35 cellular contexts compared by ENCODE assay signal in the genomic region with DNA sequence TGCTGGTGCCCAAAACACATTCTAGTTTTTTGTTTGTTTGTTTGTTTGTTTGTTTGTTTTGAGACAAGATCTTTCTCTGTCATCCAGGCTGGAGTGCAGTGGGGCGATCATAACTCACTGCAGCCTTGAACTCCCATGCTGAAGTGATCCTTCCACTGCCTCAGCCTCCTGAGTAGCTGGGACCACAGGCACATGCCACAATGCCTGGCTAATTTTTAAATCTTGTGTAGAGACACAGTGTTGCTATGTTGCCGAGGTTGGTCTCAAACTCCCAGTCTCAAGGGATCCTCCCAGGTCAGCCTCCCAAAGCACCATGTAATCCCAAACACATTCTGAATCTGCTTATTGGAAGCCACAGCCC. TPM values are rescaled to one million over a fixed set of nuclear protein-coding genes. Genes with fewer than 3 reads are reported as not detected.
"Had no signal": no experiment of that assay in that cellular context is flagged by ENCODE, and none has a peak within 500 bp of the region (broad histone marks: within the 10 kb centered on the region; RNA-seq: fewer than 3 reads in every experiment).

No MANE protein-coding gene starts in this region.

- H3K4me3 Mint-ChIP-seq: immature natural killer cell; naive thymus-derived CD8-positive, alpha-beta T cell; nephron; neural progenitor cell; stimulated activated memory B cell treated with anti-CD40 and anti-IgM and Interleukin-4, amounts not matched to agents 10 μg/mL and 1 μg/mL and 100 μg/mL, for 72 hours had no signal

- FAIRE-seq: islet of Langerhans, kidney had no signal

- H3K27ac Mint-ChIP-seq: immature natural killer cell; naive thymus-derived CD8-positive, alpha-beta T cell; nephron; progenitor cell of endocrine pancreas; stimulated activated memory B cell treated with anti-CD40 and anti-IgM and Interleukin-4, amounts not matched to agents 10 μg/mL and 1 μg/mL and 100 μg/mL, for 72 hours had no signal

- DNase-seq: hypothalamus; immature natural killer cell; kidney; left colon; left lung; lower lobe of right lung; mammary epithelial cell; mesenchymal stem cell; naive thymus-derived CD8-positive, alpha-beta T cell; occipital lobe; right lobe of liver; stimulated activated CD4-positive, alpha-beta T cell treated with anti-CD3 and anti-CD28 coated beads, Interleukin-12 subunit alpha, Interleukin-12 subunit beta, amount 100 ng/mL, for 4 hours; stimulated activated CD4-positive, alpha-beta T cell treated with anti-CD3 and anti-CD28 coated beads, Interleukin-15, amount 100 ng/mL, for 24 hours; stimulated activated CD4-positive, alpha-beta T cell treated with anti-CD3 and anti-CD28 coated beads, Interleukin-2, amount 100 ng/mL, for 24 hours; stimulated activated CD4-positive, alpha-beta T cell treated with anti-CD3 and anti-CD28 coated beads, Interleukin-4, amount 100 ng/mL, for 1 hour; stimulated activated naive CD4-positive, alpha-beta T cell treated with Interleukin-2 at 50 U/mL for 16 hours; tibial artery; trophoblast cell; upper lobe of right lung; uterus had no signal

- H3K27me3 Mint-ChIP-seq: stimulated activated memory B cell treated with anti-CD40 and anti-IgM and Interleukin-4, amounts not matched to agents 10 μg/mL and 1 μg/mL and 100 μg/mL, for 72 hours had no signal

- ATAC-seq: left colon; left lung; lower lobe of right lung; naive thymus-derived CD8-positive, alpha-beta T cell; right lobe of liver; upper lobe of right lung had no signal

- H3K36me3 Mint-ChIP-seq: immature natural killer cell, neural progenitor cell had no signal

- H3K4me1 Mint-ChIP-seq: immature natural killer cell, nephron had no signal

- H3K9me3 Mint-ChIP-seq: immature natural killer cell had no signal

RNA-seq across cellular contexts. Expression of a gene that starts 50.9 kb away (rescaled TPM):
- total RNA-seq: kidney; left colon; left lung; liver; lower lobe of right lung; mammary epithelial cell; mucosa of gallbladder; naive thymus-derived CD8-positive, alpha-beta T cell; occipital lobe; osteocyte; progenitor cell of endocrine pancreas; pulmonary artery endothelial cell; renal cortical epithelial cell; right atrium auricular region; right lobe of liver; skeletal muscle tissue; subcutaneous adipose tissue; suprapubic skin; thoracic aorta; upper lobe of right lung; uterus had no signal
